8 cellular contexts compared by ENCODE assay signal in the genomic region with DNA sequence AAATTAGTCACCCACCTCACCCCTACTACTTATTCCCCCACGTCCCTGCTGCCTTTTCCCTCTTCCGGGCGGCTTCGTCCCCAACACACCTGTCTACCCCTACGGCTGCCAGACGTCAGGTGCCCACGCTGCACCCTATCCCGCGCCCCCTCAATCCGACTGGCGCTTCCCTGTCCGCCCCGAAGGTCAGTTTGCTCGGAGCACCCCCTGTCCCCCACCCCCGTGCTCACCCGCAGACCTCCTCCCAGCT. TPM values are rescaled to one million over a fixed set of nuclear protein-coding genes. Genes with fewer than 3 reads are reported as not detected.
DNase-seq lines count a peak whose midpoint lies in the region; ATAC-seq, FAIRE-seq and TF ChIP-seq lines count a peak whose summit lies in the region.

No MANE protein-coding gene starts in this region.

- H3K4me3 ChIP-seq in GM12865 (ENCODE audit: low read depth, low read length) (peak overlapping the region; percentile 19; the same call in 1 of the 2 replicates), keratinocyte (ENCODE audit: control insufficient read depth in 2 of 3, extremely low read depth in 1 of 3, insufficient read depth in 2 of 3, low read depth in 1 of 3, low read length in 3 of 3) (peak overlapping the region; percentile 49 to 57 (median 51)), subcutaneous abdominal adipose tissue (ENCODE audit: low read depth in 1 of 5, low read length in 5 of 5) (peak overlapping the region; percentile 64 to 82 (median 77))

- no peaks in the 10 kb centered on the region for H3K9me1 ChIP-seq in keratinocyte (ENCODE audit: control insufficient read depth, extremely low read depth, insufficient read depth, low read length)

- peaks cover 10% of the 10 kb centered on the region for H3K4me1 ChIP-seq in keratinocyte (ENCODE audit: control insufficient read depth, extremely low read depth, insufficient read depth, low read length)
- H3K4me1 ChIP-seq in subcutaneous abdominal adipose tissue (ENCODE audit: control insufficient read depth in 5 of 5, insufficient read depth in 5 of 5, low read length in 5 of 5) = peaks cover 0 to 35% (median 15%) of the 10 kb centered on the region in 5 donors

- no peaks in the 10 kb centered on the region for H3K79me2 ChIP-seq in keratinocyte (ENCODE audit: control insufficient read depth, insufficient read depth, low read length)

- no peak for DNase-seq in GM12865 (ENCODE audit: low read depth)
- peak; percentile 5 for DNase-seq in activated gamma-delta T cell treated with Interleukin-2 at 50 U/mL for 16 hours
- no peak for DNase-seq in keratinocyte (ENCODE audit: low read depth, low spot score)
- no peak for DNase-seq in GM12891 (ENCODE audit: insufficient read length, low spot score)
- no peak for DNase-seq in AG08396 (ENCODE audit: low spot score)
- no peak for DNase-seq in NK-92 (lab: John Stamatoyannopoulos, UW; ENCODE audit: unreplicated experiment)

- peak overlapping the region; percentile 73 for H3K4me2 ChIP-seq in keratinocyte (ENCODE audit: control insufficient read depth, extremely low read depth, insufficient read depth, low read depth, low read length)

- H3K27ac ChIP-seq in keratinocyte (ENCODE audit: control insufficient read depth, insufficient read depth, low read length) = no peak overlapping the region
- H3K27ac ChIP-seq in subcutaneous abdominal adipose tissue (ENCODE audit: low read depth, low read length) = peak overlapping the region; percentile 67

- FAIRE-seq in keratinocyte (lab: Jason Lieb, UNC) (no peak), GM12891 (lab: Jason Lieb, UNC) (no peak)

- dilution Hi-C loops in keratinocyte (cut with MboI; ENCODE audit: extremely low pct_ligation_motif_present, low sequenced_read_pairs) = no loop called here

- H3K9ac ChIP-seq in keratinocyte (ENCODE audit: control insufficient read depth, extremely low read depth, insufficient read depth, low read length) = peak overlapping the region; percentile 33
- H3K9ac ChIP-seq in subcutaneous abdominal adipose tissue (ENCODE audit: low read length in 5 of 5) = peak overlapping the region in 2 of 5 donors; percentile 27 to 68

- no peak for TF ChIP-seq CTCF in GM12865 (IDR thresholded peaks at IDR 0.05; ENCODE audit: insufficient read depth, low read depth, low read length, missing control alignments)
- TF ChIP-seq CTCF in keratinocyte (optimal IDR thresholded peaks at IDR 0.05 in 1 of 3, IDR thresholded peaks at IDR 0.05 in 1 of 3, conservative IDR thresholded peaks at IDR 0.05 in 1 of 3; ENCODE audit: extremely low read depth in 1 of 3, insufficient read depth in 2 of 3, low read length in 3 of 3) = no peak

- H3K9me3 ChIP-seq in keratinocyte (ENCODE audit: control insufficient read depth, low read depth, low read length) = no peaks in the 10 kb centered on the region
- H3K9me3 ChIP-seq in subcutaneous abdominal adipose tissue (ENCODE audit: control insufficient read depth in 5 of 5, low read length in 5 of 5) = no peaks in the 10 kb centered on the region

- TF ChIP-seq POLR2A in GM12891 (IDR thresholded peaks at IDR 0.05; ENCODE audit: low read depth, low read length) = no peak

- H2AFZ ChIP-seq in keratinocyte (ENCODE audit: control insufficient read depth, low read length) = peak overlapping the region; percentile 22

- no peaks in the 10 kb centered on the region for H3K36me3 ChIP-seq in keratinocyte (ENCODE audit: control insufficient read depth in 2 of 2, extremely low read depth in 1 of 2, insufficient read depth in 2 of 2, low read length in 2 of 2)
- no peaks in the 10 kb centered on the region for H3K36me3 ChIP-seq in subcutaneous abdominal adipose tissue (ENCODE audit: control insufficient read depth in 5 of 5, insufficient read depth in 5 of 5, low read length in 5 of 5)

- peaks cover 33% of the 10 kb centered on the region for H3K27me3 ChIP-seq in keratinocyte (ENCODE audit: control insufficient read depth, extremely low read depth, insufficient read depth, low read length)
- peaks cover 0 to 3% (median 0%) of the 10 kb centered on the region in 5 donors for H3K27me3 ChIP-seq in subcutaneous abdominal adipose tissue (ENCODE audit: control insufficient read depth in 5 of 5, insufficient read depth in 4 of 5, low read length in 5 of 5)

- peak; percentile 9 for ATAC-seq in HG02763 (IDR thresholded peaks at IDR 0.05; ENCODE audit: unreplicated experiment)

- H4K20me1 ChIP-seq in keratinocyte (ENCODE audit: control insufficient read depth, extremely low read depth, insufficient read depth, low read length) = peaks cover 2% of the 10 kb centered on the region

TF ChIP-seq in GM12891, 5 proteins besides CTCF, POLR2A, EP300 and RAD21:
- TF ChIP-seq PAX5 (IDR thresholded peaks at IDR 0.05; ENCODE audit: insufficient read depth, low read length, severe bottlenecking) (no peak), POLR2AphosphoS5 (IDR thresholded peaks at IDR 0.05; ENCODE audit: low read depth, low read length) (no peak), TAF1 (IDR thresholded peaks at IDR 0.05; ENCODE audit: low read depth, low read length) (no peak), POU2F2 (IDR thresholded peaks at IDR 0.05; ENCODE audit: low read depth, low read length) (no peak), SPI1 (IDR thresholded peaks at IDR 0.05; ENCODE audit: low read depth, low read length) (no peak)
TF ChIP-seq in GM12891: peak in this region for 0.

RNA-seq across cellular contexts. Expression of a gene that starts 0.5 kb away (rescaled TPM):
- polyA plus RNA-seq in keratinocyte = 0.03 to 0.54 TPM (median 0.20 TPM) in 3 replicates
- 0.34 TPM for polyA plus RNA-seq in keratinocyte (2011; ENCODE audit: low read depth)
- 0.06 and 0.18 TPM in 2 replicates for polyA plus RNA-seq in keratinocyte (2011; cell fraction: cytosol; rRNA removed)
- 0.20 and 0.48 TPM in 2 replicates for polyA plus RNA-seq in keratinocyte (2011; cell fraction: nucleus; rRNA removed)
- polyA plus RNA-seq in keratinocyte (2012; ENCODE audit: low replicate concordance) = 0.03 and 0.30 TPM in 2 replicates
- 0.42 to 0.69 TPM in 2 of 3 replicates, not detected in the other for polyA minus RNA-seq in keratinocyte
- not detected for polyA minus RNA-seq in keratinocyte (2011; cell fraction: cytosol; rRNA and poly(A)+ RNA removed)
- polyA minus RNA-seq in keratinocyte (2011; cell fraction: nucleus; rRNA and poly(A)+ RNA removed) = 0.11 and 0.62 TPM in 2 replicates
- polyA plus RNA-seq in GM12891 (2012; ENCODE audit: low read depth, missing spikeins) = 0.03 TPM

Comparison
In these comparisons a context has a peak if more than half of its experiments do, and no peak if none do; other contexts are left out.
1. H3K4me3 ChIP-seq: peak in every context shown above with its lines; median percentile 77 in subcutaneous abdominal adipose tissue; 51 in keratinocyte; 19 in GM12865.